2 cellular contexts compared by ENCODE assay signal in genomic region chr1:240274569-240274968, GRCh38.
TF ChIP-seq lines count a peak whose summit lies in the region.

No MANE protein-coding gene starts in this region.

TF ChIP-seq in HEK293, 187 proteins besides CTCF, POLR2A, EP300 and RAD21 (continued from another document):
- TF ChIP-seq ZNF18 (tag by site-specific recombination; IDR thresholded peaks at IDR 0.05) (no peak), SCRT2 (tag by site-specific recombination; IDR thresholded peaks at IDR 0.05) (peak; percentile 76), IKZF3 (tag by site-specific recombination; IDR thresholded peaks at IDR 0.05) (no peak), ZSCAN23 (tag by site-specific recombination; IDR thresholded peaks at IDR 0.05) (no peak), ZNF2 (tag by site-specific recombination; IDR thresholded peaks at IDR 0.05) (no peak), ATF2 (tag by site-specific recombination; IDR thresholded peaks at IDR 0.05; ENCODE audit: low read depth) (no peak), KLF16 (tag by site-specific recombination; IDR thresholded peaks at IDR 0.05) (no peak), ZFP41 (tag by site-specific recombination; IDR thresholded peaks at IDR 0.05; ENCODE audit: borderline replicate concordance) (no peak), SCRT1 (tag by site-specific recombination; IDR thresholded peaks at IDR 0.05; ENCODE audit: borderline replicate concordance) (peak; percentile 70; the same call in 1 of the 2 replicates)

TF ChIP-seq in IMR-90, 13 proteins besides CTCF, POLR2A, EP300 and RAD21 (continued from another document):
- TF ChIP-seq CHD1 (IDR thresholded peaks at IDR 0.05; ENCODE audit: low read depth, low read length) (no peak), RFX5 (IDR thresholded peaks at IDR 0.05; ENCODE audit: low read depth, low read length) (no peak), MAFK (IDR thresholded peaks at IDR 0.05; ENCODE audit: low read depth, low read length) (no peak)
